ENCODE assay signal across 12 cellular contexts in genomic region chr3:71785594-71786472, GRCh38. TPM values are rescaled to one million over a fixed set of nuclear protein-coding genes. Genes with fewer than 3 reads are reported as not detected.
DNase-seq lines count a peak whose midpoint lies in the region; ATAC-seq and TF ChIP-seq lines count a peak whose summit lies in the region.
"Had no signal": no experiment of that assay in that cellular context is flagged by ENCODE, and none has a peak within 500 bp of the region (broad histone marks: within the 10 kb centered on the region; RNA-seq: fewer than 3 reads in every experiment).

No MANE protein-coding gene starts in this region.

- H3K9me3 ChIP-seq in iPS-18a (ENCODE audit: control insufficient read depth, low read depth, low read length) (no peaks in the 10 kb centered on the region), spleen (no peaks in the 10 kb centered on the region), vagina (no peaks in the 10 kb centered on the region)
- H3K9me3 ChIP-seq: MG63 had no signal

- no peak for DNase-seq in activated CD4-positive, alpha-beta T cell treated with anti-CD3 and anti-CD28 coated beads for 36 hours
- no peak for DNase-seq in activated CD4-positive, alpha-beta T cell treated with anti-CD3 and anti-CD28 coated beads for 1 hour
- DNase-seq in activated CD4-positive, alpha-beta memory T cell treated with anti-CD3 and anti-CD28 coated beads, Interleukin-2, amount 10 ng/mL, durations not matched to agents 7 days and 5 days: no peak
- DNase-seq in spleen (no peak), iPS-NIHi7 (ENCODE audit: extremely low spot score) (no peak), vagina (ENCODE audit: extremely low spot score in 2 of 2) (no peak)

- H3K9me3 Mint-ChIP-seq in activated CD4-positive, alpha-beta T cell treated with anti-CD3 and anti-CD28 coated beads for 36 hours (ENCODE audit: low read depth): no peaks in the 10 kb centered on the region
- no peaks in the 10 kb centered on the region for H3K9me3 Mint-ChIP-seq in activated CD4-positive, alpha-beta memory T cell treated with anti-CD3 and anti-CD28 coated beads, Interleukin-2, amount 10 ng/mL, durations not matched to agents 7 days and 5 days

- H3K36me3 Mint-ChIP-seq in activated CD4-positive, alpha-beta T cell treated with anti-CD3 and anti-CD28 coated beads for 36 hours (ENCODE audit: low read depth): no peaks in the 10 kb centered on the region
- no peaks in the 10 kb centered on the region for H3K36me3 Mint-ChIP-seq in activated CD4-positive, alpha-beta memory T cell treated with anti-CD3 and anti-CD28 coated beads, Interleukin-2, amount 10 ng/mL, durations not matched to agents 7 days and 5 days (ENCODE audit: low read depth)

- no peak for TF ChIP-seq POLR2A in spleen (IDR thresholded peaks at IDR 0.05)
- TF ChIP-seq POLR2A in vagina (IDR thresholded peaks at IDR 0.05): no peak

- H3K4me3 ChIP-seq in iPS-18a (ENCODE audit: low read length) (peak overlapping the region; percentile 51), spleen (peak overlapping the region in 7 of 8 donors; percentile 24 to 69 (median 41)), vagina (peak overlapping the region in 1 of 2 donors; percentile 24)

- no peak overlapping the region for H3K9ac ChIP-seq in iPS-18a (ENCODE audit: low read length)

- no peak for TF ChIP-seq CTCF in spleen (IDR thresholded peaks at IDR 0.05 in 8 of 11, conservative IDR thresholded peaks at IDR 0.05 in 3 of 11)
- no peak for TF ChIP-seq CTCF in vagina (IDR thresholded peaks at IDR 0.05)

- H3K4me3 Mint-ChIP-seq in activated CD4-positive, alpha-beta T cell treated with anti-CD3 and anti-CD28 coated beads for 36 hours: peak overlapping the region; percentile 60
- peak overlapping the region; percentile 70 for H3K4me3 Mint-ChIP-seq in activated CD4-positive, alpha-beta memory T cell treated with anti-CD3 and anti-CD28 coated beads, Interleukin-2, amount 10 ng/mL, durations not matched to agents 7 days and 5 days

- intact Hi-C loops in activated CD4-positive, alpha-beta T cell treated with anti-CD3 and anti-CD28 coated beads for 36 hours (cut with DNase I, micrococcal nuclease): loop anchor here in 1 of 2 experiments (5.0 kb wide), 1 partner anchor 64 kb away; no protein-coding TSS in a partner anchor
- intact Hi-C loops in spleen (cut with DNase I; ENCODE audit: low total_unique reads): no loop called here
- intact Hi-C loops in vagina (cut with DNase I): no loop called here

- peaks cover 5% of the 10 kb centered on the region for H3K4me1 Mint-ChIP-seq in activated CD4-positive, alpha-beta T cell treated with anti-CD3 and anti-CD28 coated beads for 36 hours
- H3K4me1 Mint-ChIP-seq in activated CD4-positive, alpha-beta memory T cell treated with anti-CD3 and anti-CD28 coated beads, Interleukin-2, amount 10 ng/mL, durations not matched to agents 7 days and 5 days: peaks cover 30% of the 10 kb centered on the region

- ATAC-seq in activated CD4-positive, alpha-beta T cell treated with anti-CD3 and anti-CD28 coated beads for 36 hours: no peak
- no peak for ATAC-seq in HG03571 (IDR thresholded peaks at IDR 0.05; ENCODE audit: unreplicated experiment)

- no peak overlapping the region for H3K27ac ChIP-seq in iPS-18a (ENCODE audit: low read length)
- H3K27ac ChIP-seq in spleen: peak overlapping the region in 5 of 8 donors; percentile 23 to 88 (median 85)
- H3K27ac ChIP-seq in vagina: no peak overlapping the region

- POLR2A ChIA-PET in activated CD4-positive, alpha-beta T cell treated with anti-CD3 and anti-CD28 coated beads for 36 hours (lab: Charles Lee): interaction anchor here (0.6 kb wide), 1 partner anchor 23 kb away, joined by 3 read pairs; no protein-coding TSS in a partner anchor
- POLR2A ChIA-PET in activated CD4-positive, alpha-beta memory T cell treated with anti-CD3 and anti-CD28 coated beads, Interleukin-2, amount 10 ng/mL, durations not matched to agents 7 days and 5 days (lab: Charles Lee): interaction anchor here (1.3 kb wide), 1 partner anchor 32 kb away, joined by 3 read pairs; the partner anchor contains the start of gene GPR27

- peaks cover 43% of the 10 kb centered on the region for H3K27me3 Mint-ChIP-seq in activated CD4-positive, alpha-beta T cell treated with anti-CD3 and anti-CD28 coated beads for 36 hours
- H3K27me3 Mint-ChIP-seq in activated CD4-positive, alpha-beta memory T cell treated with anti-CD3 and anti-CD28 coated beads, Interleukin-2, amount 10 ng/mL, durations not matched to agents 7 days and 5 days: peaks cover 58% of the 10 kb centered on the region

- CTCF ChIA-PET in activated CD4-positive, alpha-beta T cell treated with anti-CD3 and anti-CD28 coated beads for 36 hours (lab: Charles Lee): no interaction called here
- CTCF ChIA-PET in activated CD4-positive, alpha-beta memory T cell treated with anti-CD3 and anti-CD28 coated beads, Interleukin-2, amount 10 ng/mL, durations not matched to agents 7 days and 5 days (lab: Charles Lee): interaction anchor here (1.7 kb wide), 1 partner anchor 56 kb away, joined by 7 read pairs; no protein-coding TSS in a partner anchor

- WGBS in spleen, 5 donors: 13 to 25% (median 20%) methylated on average over 29 of the region's 29 CpGs

- peaks cover 72% of the 10 kb centered on the region for H3K27me3 ChIP-seq in iPS-18a (ENCODE audit: control insufficient read depth, insufficient read depth, low read length)
- peaks cover 0 to 66% (median 52%) of the 10 kb centered on the region in 7 donors for H3K27me3 ChIP-seq in spleen (replicated peaks in 1 of 7)
- peaks cover 4% of the 10 kb centered on the region for H3K27me3 ChIP-seq in vagina

- H3K36me3 ChIP-seq in iPS-18a (ENCODE audit: control insufficient read depth, low read depth, low read length) (no peaks in the 10 kb centered on the region), spleen (no peaks in the 10 kb centered on the region), vagina (no peaks in the 10 kb centered on the region)
- H3K36me3 ChIP-seq: MG63 had no signal

- no peak overlapping the region for H3K27ac Mint-ChIP-seq in activated CD4-positive, alpha-beta T cell treated with anti-CD3 and anti-CD28 coated beads for 36 hours
- no peak overlapping the region for H3K27ac Mint-ChIP-seq in activated CD4-positive, alpha-beta memory T cell treated with anti-CD3 and anti-CD28 coated beads, Interleukin-2, amount 10 ng/mL, durations not matched to agents 7 days and 5 days

- H3K4me1 ChIP-seq in iPS-18a (ENCODE audit: control insufficient read depth, low read depth, low read length) (peaks cover 27% of the 10 kb centered on the region), spleen (peaks cover 10 to 34% (median 19%) of the 10 kb centered on the region in 6 donors), vagina (peaks cover 19% of the 10 kb centered on the region)

RNA-seq across cellular contexts. Expression of gene PROK2, which starts 0.9 kb away (rescaled TPM):
- total RNA-seq in activated CD4-positive, alpha-beta T cell treated with anti-CD3 and anti-CD28 coated beads for 36 hours: under 1 TPM; 0.32 to 0.37 TPM
- 1 to 10 TPM; 2.5 to 2.8 TPM for total RNA-seq in activated CD4-positive, alpha-beta memory T cell treated with anti-CD3 and anti-CD28 coated beads, Interleukin-2, amount 10 ng/mL, durations not matched to agents 7 days and 5 days
- total RNA-seq in spleen (10 to 100 TPM; 17.6 to 78.5 (median 37.1) TPM), vagina (0.74 TPM)
- polyA plus RNA-seq in spleen: 1 to 10 TPM; 1.7 to 9.1 (median 4.7) TPM
- total RNA-seq: dermis microvascular lymphatic vessel endothelial cell had no signal
- polyA plus RNA-seq: AG04450, keratinocyte had no signal

RNA-seq across cellular contexts. Expression of gene GPR27, which starts 32.2 kb away (rescaled TPM):
- total RNA-seq in activated CD4-positive, alpha-beta T cell treated with anti-CD3 and anti-CD28 coated beads for 36 hours: 1 to 10 TPM; 1.2 to 1.6 TPM
- 1 to 10 TPM; 3.0 to 3.1 TPM for total RNA-seq in activated CD4-positive, alpha-beta memory T cell treated with anti-CD3 and anti-CD28 coated beads, Interleukin-2, amount 10 ng/mL, durations not matched to agents 7 days and 5 days
- total RNA-seq in spleen (10 to 100 TPM in 3 of 7 donors, 1 to 10 TPM in 4; 4.6 to 15.3 (median 7.3) TPM), vagina (1.2 TPM)
- polyA plus RNA-seq in spleen: 1 to 10 TPM in 1 of 3 donors, under 1 TPM in 2; 0.37 to 1.6 (median 0.71) TPM
- total RNA-seq: dermis microvascular lymphatic vessel endothelial cell had no signal
- polyA plus RNA-seq: AG04450 had no signal

Comparison
In these comparisons a context has a peak if more than half of its experiments do, and no peak if none do; other contexts are left out.
1. H3K27ac ChIP-seq: peak in spleen (5 of 8); none in iPS-18a (single experiment) and vagina (single experiment).
2. RNA of gene PROK2, which starts 0.9 kb away (total RNA-seq): 17.6 to 78.5 TPM in spleen; 2.5 to 2.8 TPM in activated CD4-positive, alpha-beta memory T cell treated with anti-CD3 and anti-CD28 coated beads, Interleukin-2, amount 10 ng/mL, durations not matched to agents 7 days and 5 days, 0.74 TPM in vagina (single experiment) and 0.32 to 0.37 TPM in activated CD4-positive, alpha-beta T cell treated with anti-CD3 and anti-CD28 coated beads for 36 hours; every median in the first group is over 4 times any median in the second.